ENCODE assay signal across 1 cellular context in the genomic region with DNA sequence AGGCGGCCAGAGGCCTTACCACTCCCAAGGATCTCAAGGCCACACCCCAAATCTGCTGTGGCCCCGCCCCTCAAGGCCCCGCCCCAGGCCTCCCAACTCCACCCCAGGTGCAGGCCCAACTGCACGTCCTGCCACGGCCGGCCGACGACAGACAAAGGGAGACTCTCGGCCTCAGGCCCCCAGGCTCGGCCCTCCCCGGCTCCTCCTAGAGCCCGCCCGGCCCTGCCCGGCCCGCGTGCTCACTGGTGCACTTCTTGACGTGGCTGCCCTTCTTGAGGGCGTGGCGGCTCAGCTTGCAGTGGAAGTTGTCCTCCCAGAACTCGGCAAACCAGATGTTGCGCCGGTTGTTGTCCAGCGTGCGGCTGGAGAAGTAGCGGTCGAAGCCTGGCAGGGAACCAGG.
TF ChIP-seq lines count a peak whose summit lies in the region.

No MANE protein-coding gene starts in this region.

TF ChIP-seq in K562, 482 proteins besides CTCF, POLR2A, EP300 and RAD21 (continued from another document):
- TF ChIP-seq, protein P1, sequence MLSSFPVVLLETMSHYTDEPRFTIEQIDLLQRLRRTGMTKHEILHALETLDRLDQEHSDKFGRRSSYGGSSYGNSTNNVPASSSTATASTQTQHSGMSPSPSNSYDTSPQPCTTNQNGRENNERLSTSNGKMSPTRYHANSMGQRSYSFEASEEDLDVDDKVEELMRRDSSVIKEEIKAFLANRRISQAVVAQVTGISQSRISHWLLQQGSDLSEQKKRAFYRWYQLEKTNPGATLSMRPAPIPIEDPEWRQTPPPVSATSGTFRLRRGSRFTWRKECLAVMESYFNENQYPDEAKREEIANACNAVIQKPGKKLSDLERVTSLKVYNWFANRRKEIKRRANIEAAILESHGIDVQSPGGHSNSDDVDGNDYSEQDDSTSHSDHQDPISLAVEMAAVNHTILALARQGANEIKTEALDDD (IDR thresholded peaks at IDR 0.05), result no peak
- TF ChIP-seq MAFK (IDR thresholded peaks at IDR 0.05; ENCODE audit: low read length), result no peak
- no peak for TF ChIP-seq FOXK2 (conservative IDR thresholded peaks at IDR 0.05 in 1 of 2, IDR thresholded peaks at IDR 0.05 in 1 of 2; ENCODE audit: low read depth in 2 of 2)
- 0 out of 2 replicates have a peak, but pooled peaks have one; percentile 38 for TF ChIP-seq CTBP1 (IDR thresholded peaks at IDR 0.05; ENCODE audit: borderline replicate concordance)
- no peak for TF ChIP-seq ZNF384 (IDR thresholded peaks at IDR 0.05; ENCODE audit: low read depth, low read length)
- TF ChIP-seq CBX1 (IDR thresholded peaks at IDR 0.05; ENCODE audit: low read depth), result no peak
- no peak for TF ChIP-seq KLF6 (CRISPR knock-in tag; IDR thresholded peaks at IDR 0.05; ENCODE audit: borderline replicate concordance)
- TF ChIP-seq KAT7 (CRISPR knock-in tag; IDR thresholded peaks at IDR 0.05; ENCODE audit: borderline replicate concordance), result no peak
- TF ChIP-seq, protein P2, sequence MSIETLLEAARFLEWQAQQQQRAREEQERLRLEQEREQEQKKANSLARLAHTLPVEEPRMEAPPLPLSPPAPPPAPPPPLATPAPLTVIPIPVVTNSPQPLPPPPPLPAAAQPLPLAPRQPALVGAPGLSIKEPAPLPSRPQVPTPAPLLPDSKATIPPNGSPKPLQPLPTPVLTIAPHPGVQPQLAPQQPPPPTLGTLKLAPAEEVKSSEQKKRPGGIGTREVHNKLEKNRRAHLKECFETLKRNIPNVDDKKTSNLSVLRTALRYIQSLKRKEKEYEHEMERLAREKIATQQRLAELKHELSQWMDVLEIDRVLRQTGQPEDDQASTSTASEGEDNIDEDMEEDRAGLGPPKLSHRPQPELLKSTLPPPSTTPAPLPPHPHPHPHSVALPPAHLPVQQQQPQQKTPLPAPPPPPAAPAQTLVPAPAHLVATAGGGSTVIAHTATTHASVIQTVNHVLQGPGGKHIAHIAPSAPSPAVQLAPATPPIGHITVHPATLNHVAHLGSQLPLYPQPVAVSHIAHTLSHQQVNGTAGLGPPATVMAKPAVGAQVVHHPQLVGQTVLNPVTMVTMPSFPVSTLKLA (conservative IDR thresholded peaks at IDR 0.05), result peak in 1 of 2 experiments; percentile 58; a peak in 1 of 4 replicates
- no peak for TF ChIP-seq ZNF436 (CRISPR knock-in tag; IDR thresholded peaks at IDR 0.05)
- no peak for TF ChIP-seq TOE1 (IDR thresholded peaks at IDR 0.05; ENCODE audit: borderline replicate concordance)
- TF ChIP-seq TOE1 (CRISPR knock-in tag; IDR thresholded peaks at IDR 0.05; ENCODE audit: borderline replicate concordance, low read depth), result no peak
- TF ChIP-seq, protein P3, sequence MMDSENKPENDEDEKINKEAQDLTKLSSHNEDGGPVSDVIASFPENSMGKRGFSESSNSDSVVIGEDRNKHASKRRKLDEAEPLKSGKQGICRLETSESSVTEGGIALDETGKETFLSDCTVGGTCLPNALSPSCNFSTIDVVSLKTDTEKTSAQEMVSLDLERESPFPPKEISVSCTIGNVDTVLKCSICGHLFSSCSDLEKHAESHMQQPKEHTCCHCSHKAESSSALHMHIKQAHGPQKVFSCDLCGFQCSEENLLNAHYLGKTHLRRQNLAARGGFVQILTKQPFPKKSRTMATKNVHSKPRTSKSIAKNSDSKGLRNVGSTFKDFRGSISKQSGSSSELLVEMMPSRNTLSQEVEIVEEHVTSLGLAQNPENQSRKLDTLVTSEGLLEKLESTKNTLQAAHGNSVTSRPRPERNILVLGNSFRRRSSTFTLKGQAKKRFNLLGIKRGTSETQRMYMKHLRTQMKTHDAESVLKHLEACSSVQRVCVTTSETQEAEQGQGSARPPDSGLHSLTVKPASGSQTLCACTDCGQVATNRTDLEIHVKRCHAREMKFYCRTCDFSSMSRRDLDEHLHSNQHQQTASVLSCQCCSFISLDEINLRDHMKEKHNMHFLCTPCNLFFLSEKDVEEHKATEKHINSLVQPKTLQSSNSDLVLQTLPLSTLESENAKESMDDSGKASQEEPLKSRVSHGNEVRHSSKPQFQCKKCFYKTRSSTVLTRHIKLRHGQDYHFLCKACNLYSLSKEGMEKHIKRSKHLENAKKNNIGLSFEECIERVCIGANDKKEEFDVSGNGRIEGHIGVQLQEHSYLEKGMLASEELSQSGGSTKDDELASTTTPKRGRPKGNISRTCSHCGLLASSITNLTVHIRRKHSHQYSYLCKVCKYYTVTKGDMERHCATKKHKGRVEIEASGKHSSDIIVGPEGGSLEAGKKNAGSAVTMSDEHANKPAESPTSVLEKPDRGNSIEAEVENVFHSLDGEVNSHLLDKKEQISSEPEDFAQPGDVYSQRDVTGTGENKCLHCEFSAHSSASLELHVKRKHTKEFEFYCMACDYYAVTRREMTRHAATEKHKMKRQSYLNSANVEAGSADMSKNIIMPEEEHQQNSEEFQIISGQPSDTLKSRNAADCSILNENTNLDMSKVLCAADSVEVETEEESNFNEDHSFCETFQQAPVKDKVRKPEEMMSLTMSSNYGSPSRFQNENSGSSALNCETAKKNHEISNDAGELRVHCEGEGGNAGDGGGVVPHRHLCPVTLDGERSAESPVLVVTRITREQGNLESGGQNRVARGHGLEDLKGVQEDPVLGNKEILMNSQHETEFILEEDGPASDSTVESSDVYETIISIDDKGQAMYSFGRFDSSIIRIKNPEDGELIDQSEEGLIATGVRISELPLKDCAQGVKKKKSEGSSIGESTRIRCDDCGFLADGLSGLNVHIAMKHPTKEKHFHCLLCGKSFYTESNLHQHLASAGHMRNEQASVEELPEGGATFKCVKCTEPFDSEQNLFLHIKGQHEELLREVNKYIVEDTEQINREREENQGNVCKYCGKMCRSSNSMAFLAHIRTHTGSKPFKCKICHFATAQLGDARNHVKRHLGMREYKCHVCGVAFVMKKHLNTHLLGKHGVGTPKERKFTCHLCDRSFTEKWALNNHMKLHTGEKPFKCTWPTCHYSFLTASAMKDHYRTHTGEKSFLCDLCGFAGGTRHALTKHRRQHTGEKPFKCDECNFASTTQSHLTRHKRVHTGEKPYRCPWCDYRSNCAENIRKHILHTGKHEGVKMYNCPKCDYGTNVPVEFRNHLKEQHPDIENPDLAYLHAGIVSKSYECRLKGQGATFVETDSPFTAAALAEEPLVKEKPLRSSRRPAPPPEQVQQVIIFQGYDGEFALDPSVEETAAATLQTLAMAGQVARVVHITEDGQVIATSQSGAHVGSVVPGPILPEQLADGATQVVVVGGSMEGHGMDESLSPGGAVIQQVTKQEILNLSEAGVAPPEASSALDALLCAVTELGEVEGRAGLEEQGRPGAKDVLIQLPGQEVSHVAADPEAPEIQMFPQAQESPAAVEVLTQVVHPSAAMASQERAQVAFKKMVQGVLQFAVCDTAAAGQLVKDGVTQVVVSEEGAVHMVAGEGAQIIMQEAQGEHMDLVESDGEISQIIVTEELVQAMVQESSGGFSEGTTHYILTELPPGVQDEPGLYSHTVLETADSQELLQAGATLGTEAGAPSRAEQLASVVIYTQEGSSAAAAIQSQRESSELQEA (IDR thresholded peaks at IDR 0.05; ENCODE audit: low read depth), result no peak
- TF ChIP-seq ZNF583 (CRISPR knock-in tag; IDR thresholded peaks at IDR 0.05), result no peak
- TF ChIP-seq, protein P4, sequence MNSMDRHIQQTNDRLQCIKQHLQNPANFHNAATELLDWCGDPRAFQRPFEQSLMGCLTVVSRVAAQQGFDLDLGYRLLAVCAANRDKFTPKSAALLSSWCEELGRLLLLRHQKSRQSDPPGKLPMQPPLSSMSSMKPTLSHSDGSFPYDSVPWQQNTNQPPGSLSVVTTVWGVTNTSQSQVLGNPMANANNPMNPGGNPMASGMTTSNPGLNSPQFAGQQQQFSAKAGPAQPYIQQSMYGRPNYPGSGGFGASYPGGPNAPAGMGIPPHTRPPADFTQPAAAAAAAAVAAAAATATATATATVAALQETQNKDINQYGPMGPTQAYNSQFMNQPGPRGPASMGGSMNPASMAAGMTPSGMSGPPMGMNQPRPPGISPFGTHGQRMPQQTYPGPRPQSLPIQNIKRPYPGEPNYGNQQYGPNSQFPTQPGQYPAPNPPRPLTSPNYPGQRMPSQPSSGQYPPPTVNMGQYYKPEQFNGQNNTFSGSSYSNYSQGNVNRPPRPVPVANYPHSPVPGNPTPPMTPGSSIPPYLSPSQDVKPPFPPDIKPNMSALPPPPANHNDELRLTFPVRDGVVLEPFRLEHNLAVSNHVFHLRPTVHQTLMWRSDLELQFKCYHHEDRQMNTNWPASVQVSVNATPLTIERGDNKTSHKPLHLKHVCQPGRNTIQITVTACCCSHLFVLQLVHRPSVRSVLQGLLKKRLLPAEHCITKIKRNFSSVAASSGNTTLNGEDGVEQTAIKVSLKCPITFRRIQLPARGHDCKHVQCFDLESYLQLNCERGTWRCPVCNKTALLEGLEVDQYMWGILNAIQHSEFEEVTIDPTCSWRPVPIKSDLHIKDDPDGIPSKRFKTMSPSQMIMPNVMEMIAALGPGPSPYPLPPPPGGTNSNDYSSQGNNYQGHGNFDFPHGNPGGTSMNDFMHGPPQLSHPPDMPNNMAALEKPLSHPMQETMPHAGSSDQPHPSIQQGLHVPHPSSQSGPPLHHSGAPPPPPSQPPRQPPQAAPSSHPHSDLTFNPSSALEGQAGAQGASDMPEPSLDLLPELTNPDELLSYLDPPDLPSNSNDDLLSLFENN (IDR thresholded peaks at IDR 0.05; ENCODE audit: low read depth in 2 of 2, low read length in 2 of 2), result no peak
- no peak for TF ChIP-seq CREB1 (IDR thresholded peaks at IDR 0.05)
- no peak for TF ChIP-seq CREB1 (CRISPR knock-in tag; IDR thresholded peaks at IDR 0.05)
- no peak for TF ChIP-seq ZNF766 (CRISPR knock-in tag; conservative IDR thresholded peaks at IDR 0.05)
- TF ChIP-seq DMBX1 (CRISPR knock-in tag; IDR thresholded peaks at IDR 0.05; ENCODE audit: borderline replicate concordance), result no peak
- TF ChIP-seq ZNF76 (CRISPR knock-in tag; IDR thresholded peaks at IDR 0.05; ENCODE audit: borderline replicate concordance), result no peak
- no peak for TF ChIP-seq NR2F6 (CRISPR knock-in tag; IDR thresholded peaks at IDR 0.05)
- TF ChIP-seq, protein P5, sequence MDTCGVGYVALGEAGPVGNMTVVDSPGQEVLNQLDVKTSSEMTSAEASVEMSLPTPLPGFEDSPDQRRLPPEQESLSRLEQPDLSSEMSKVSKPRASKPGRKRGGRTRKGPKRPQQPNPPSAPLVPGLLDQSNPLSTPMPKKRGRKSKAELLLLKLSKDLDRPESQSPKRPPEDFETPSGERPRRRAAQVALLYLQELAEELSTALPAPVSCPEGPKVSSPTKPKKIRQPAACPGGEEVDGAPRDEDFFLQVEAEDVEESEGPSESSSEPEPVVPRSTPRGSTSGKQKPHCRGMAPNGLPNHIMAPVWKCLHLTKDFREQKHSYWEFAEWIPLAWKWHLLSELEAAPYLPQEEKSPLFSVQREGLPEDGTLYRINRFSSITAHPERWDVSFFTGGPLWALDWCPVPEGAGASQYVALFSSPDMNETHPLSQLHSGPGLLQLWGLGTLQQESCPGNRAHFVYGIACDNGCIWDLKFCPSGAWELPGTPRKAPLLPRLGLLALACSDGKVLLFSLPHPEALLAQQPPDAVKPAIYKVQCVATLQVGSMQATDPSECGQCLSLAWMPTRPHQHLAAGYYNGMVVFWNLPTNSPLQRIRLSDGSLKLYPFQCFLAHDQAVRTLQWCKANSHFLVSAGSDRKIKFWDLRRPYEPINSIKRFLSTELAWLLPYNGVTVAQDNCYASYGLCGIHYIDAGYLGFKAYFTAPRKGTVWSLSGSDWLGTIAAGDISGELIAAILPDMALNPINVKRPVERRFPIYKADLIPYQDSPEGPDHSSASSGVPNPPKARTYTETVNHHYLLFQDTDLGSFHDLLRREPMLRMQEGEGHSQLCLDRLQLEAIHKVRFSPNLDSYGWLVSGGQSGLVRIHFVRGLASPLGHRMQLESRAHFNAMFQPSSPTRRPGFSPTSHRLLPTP (IDR thresholded peaks at IDR 0.05; ENCODE audit: borderline replicate concordance, extremely low read depth, insufficient read length), result no peak
- no peak for TF ChIP-seq KAT8 (IDR thresholded peaks at IDR 0.05; ENCODE audit: low read depth)
- no peak for TF ChIP-seq ZNF57 (CRISPR knock-in tag; IDR thresholded peaks at IDR 0.05)
- TF ChIP-seq THRAP3 (IDR thresholded peaks at IDR 0.05; ENCODE audit: borderline replicate concordance), result no peak
- TF ChIP-seq KDM4B (IDR thresholded peaks at IDR 0.05; ENCODE audit: borderline replicate concordance in 2 of 2, low read depth in 1 of 2), result no peak
- no peak for TF ChIP-seq ZBED1 (IDR thresholded peaks at IDR 0.05)
- TF ChIP-seq, protein P6, sequence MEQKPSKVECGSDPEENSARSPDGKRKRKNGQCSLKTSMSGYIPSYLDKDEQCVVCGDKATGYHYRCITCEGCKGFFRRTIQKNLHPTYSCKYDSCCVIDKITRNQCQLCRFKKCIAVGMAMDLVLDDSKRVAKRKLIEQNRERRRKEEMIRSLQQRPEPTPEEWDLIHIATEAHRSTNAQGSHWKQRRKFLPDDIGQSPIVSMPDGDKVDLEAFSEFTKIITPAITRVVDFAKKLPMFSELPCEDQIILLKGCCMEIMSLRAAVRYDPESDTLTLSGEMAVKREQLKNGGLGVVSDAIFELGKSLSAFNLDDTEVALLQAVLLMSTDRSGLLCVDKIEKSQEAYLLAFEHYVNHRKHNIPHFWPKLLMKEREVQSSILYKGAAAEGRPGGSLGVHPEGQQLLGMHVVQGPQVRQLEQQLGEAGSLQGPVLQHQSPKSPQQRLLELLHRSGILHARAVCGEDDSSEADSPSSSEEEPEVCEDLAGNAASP (IDR thresholded peaks at IDR 0.05), result no peak
- TF ChIP-seq ZNF778 (CRISPR knock-in tag; IDR thresholded peaks at IDR 0.05), result no peak
- TF ChIP-seq ZNF551 (CRISPR knock-in tag; IDR thresholded peaks at IDR 0.05), result no peak
- no peak for TF ChIP-seq RBM15 (IDR thresholded peaks at IDR 0.05; ENCODE audit: insufficient read depth, low read length)
- TF ChIP-seq NFATC3 (IDR thresholded peaks at IDR 0.05), result no peak
- no peak for TF ChIP-seq NR2C1 (IDR thresholded peaks at IDR 0.05)
- no peak for TF ChIP-seq NR2C1 (tag; IDR thresholded peaks at IDR 0.05)
- TF ChIP-seq FOXA1 (IDR thresholded peaks at IDR 0.05; ENCODE audit: borderline replicate concordance), result no peak
- TF ChIP-seq, protein P7, sequence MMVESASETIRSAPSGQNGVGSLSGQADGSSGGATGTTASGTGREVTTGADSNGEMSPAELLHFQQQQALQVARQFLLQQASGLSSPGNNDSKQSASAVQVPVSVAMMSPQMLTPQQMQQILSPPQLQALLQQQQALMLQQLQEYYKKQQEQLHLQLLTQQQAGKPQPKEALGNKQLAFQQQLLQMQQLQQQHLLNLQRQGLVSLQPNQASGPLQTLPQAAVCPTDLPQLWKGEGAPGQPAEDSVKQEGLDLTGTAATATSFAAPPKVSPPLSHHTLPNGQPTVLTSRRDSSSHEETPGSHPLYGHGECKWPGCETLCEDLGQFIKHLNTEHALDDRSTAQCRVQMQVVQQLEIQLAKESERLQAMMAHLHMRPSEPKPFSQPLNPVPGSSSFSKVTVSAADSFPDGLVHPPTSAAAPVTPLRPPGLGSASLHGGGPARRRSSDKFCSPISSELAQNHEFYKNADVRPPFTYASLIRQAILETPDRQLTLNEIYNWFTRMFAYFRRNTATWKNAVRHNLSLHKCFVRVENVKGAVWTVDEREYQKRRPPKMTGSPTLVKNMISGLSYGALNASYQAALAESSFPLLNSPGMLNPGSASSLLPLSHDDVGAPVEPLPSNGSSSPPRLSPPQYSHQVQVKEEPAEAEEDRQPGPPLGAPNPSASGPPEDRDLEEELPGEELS (CRISPR knock-in tag; IDR thresholded peaks at IDR 0.05; ENCODE audit: borderline replicate concordance), result no peak
- TF ChIP-seq DDX20 (tag; IDR thresholded peaks at IDR 0.05; ENCODE audit: low read depth), result no peak
- TF ChIP-seq MAZ (CRISPR knock-in tag; conservative IDR thresholded peaks at IDR 0.05 in 1 of 2, IDR thresholded peaks at IDR 0.05 in 1 of 2), result peak in 1 of 2 experiments; percentile 29; a peak in 1 of 4 replicates
- TF ChIP-seq MCM2 (IDR thresholded peaks at IDR 0.05; ENCODE audit: low read depth), result no peak
